In the genomic region with DNA sequence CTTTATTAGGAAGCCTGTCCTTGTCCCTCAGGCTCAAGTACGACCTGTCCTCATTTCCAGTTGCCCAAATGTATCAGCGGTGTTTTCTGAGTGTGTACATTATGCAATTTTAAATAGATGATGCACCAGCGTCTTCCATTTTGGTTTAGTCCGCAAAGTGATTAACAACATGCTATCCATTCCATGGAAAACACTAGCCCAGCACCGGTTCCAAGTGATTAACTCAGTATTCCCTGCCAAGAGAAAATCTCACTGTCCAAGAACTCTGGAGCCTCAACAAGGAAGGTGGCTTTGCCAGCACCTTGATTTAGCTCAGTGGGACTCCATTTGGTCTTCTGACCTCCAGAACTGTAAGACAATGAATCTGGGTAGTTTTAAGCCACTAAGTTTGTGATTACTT, we compare ENCODE assay signal across 30 cellular contexts.
"Had no signal": no experiment of that assay in that cellular context is flagged by ENCODE, and none has a peak within 500 bp of the region (broad histone marks: within the 10 kb centered on the region; RNA-seq: fewer than 3 reads in every experiment).

No MANE protein-coding gene starts in this region.

- DNase-seq: activated B cell treated with CpG ODN at 0.5 μM for 24 hours; activated CD4-positive, alpha-beta memory T cell treated with anti-CD3 and anti-CD28 coated beads for 36 hours; activated CD4-positive, alpha-beta T cell treated with anti-CD3 and anti-CD28 coated beads for 4 hours; activated CD4-positive, alpha-beta T cell treated with anti-CD3 and anti-CD28 coated beads, Interleukin-2, amount 50 U/mL, for 1 hour; activated CD4-positive, CD25-positive, alpha-beta regulatory T cell treated with anti-CD3 and anti-CD28 coated beads, Interleukin-2, amount 50 U/mL, for 72 hours; activated CD8-positive, alpha-beta memory T cell treated with anti-CD3 and anti-CD28 coated beads, Interleukin-2, amount 50 U/mL, for 4 hours; activated gamma-delta T cell treated with Interleukin-2 at 50 U/mL for 16 hours; activated naive CD4-positive, alpha-beta T cell treated with anti-CD3 and anti-CD28 coated beads for 36 hours; activated T-cell treated with anti-CD3 and anti-CD28 coated beads for 4 hours; activated T-cell treated with anti-CD3 and anti-CD28 coated beads, Interleukin-2, amount 50 U/mL, for 4 hours; adrenal gland; NCI-H1105 treated with DMSO at 0.1 percent for 48 hours; NCI-H1436; NCI-H1694; NCI-H1930; NCI-H2081 treated with DMSO at 0.1 percent for 48 hours; NCI-H226; NCI-H510A; NCI-H526; NCI-H748 treated with DMSO at 0.1 percent for 48 hours; NK-92 treated with Interleukin-12 subunit alpha and Interleukin-12 subunit beta, amount 100 ng/mL, for 24 hours; PC-3; Peyer's patch; RPMI8226; SHP77 treated with DMSO at 0.1 percent for 48 hours; T-cell; T-helper 17 cell had no signal

- H3K4me3 ChIP-seq: adrenal gland, cardiac muscle cell, Peyer's patch had no signal

- ATAC-seq: activated naive CD4-positive, alpha-beta T cell treated with anti-CD3 and anti-CD28 coated beads, Interleukin-2, amount 50 U/mL, for 72 hours; activated T-cell treated with anti-CD3 and anti-CD28 coated beads, Interleukin-2, amount 50 U/mL, for 4 hours; PC-3; SK-N-SH treated with all-trans-retinoic acid at 6 μM for 48 hours; T-cell; T-helper 17 cell had no signal
